In genomic region chr4:117422272-117422671, GRCh38 we compare ENCODE assay signal across 29 cellular contexts.
"Had no signal": no experiment of that assay in that cellular context is flagged by ENCODE, and none has a peak within 500 bp of the region (broad histone marks: within the 10 kb centered on the region; RNA-seq: fewer than 3 reads in every experiment).

No MANE protein-coding gene starts in this region.

- H3K4me3 Mint-ChIP-seq: activated B cell treated with CpG ODN at 0.5 μM for 24 hours; activated CD8-positive, alpha-beta memory T cell treated with anti-CD3 and anti-CD28 coated beads, Interleukin-2, amount 10 ng/mL, durations not matched to agents 7 days and 5 days; activated CD8-positive, alpha-beta T cell treated with anti-CD3 and anti-CD28 coated beads for 36 hours; activated naive CD4-positive, alpha-beta T cell treated with anti-CD3 and anti-CD28 coated beads for 36 hours; activated naive CD4-positive, alpha-beta T cell treated with anti-CD3 and anti-CD28 coated beads, Interleukin-2, amount 50 U/mL, for 24 hours; activated naive CD8-positive, alpha-beta T cell treated with anti-CD3 and anti-CD28 coated beads, Interleukin-2, amount 10 ng/mL, durations not matched to agents 7 days and 5 days; activated T-helper 1 cell treated with anti-CD3 and anti-CD28 coated beads, Interleukin-12 subunit alpha, Interleukin-12 subunit beta, Interleukin-2, Interleukin-4 antibody, amounts not matched to agents 30 ng/mL and 10 ng/mL and 1 ng/mL, durations not matched to agents 14 hours and 24 hours and 36 hours; brain; T-helper 17 cell; T-helper 2 cell treated with Interferon-gamma antibody and Interleukin-4, amounts not matched to agents 5 μg/mL and 100 μg/mL, for 36 hours had no signal

- H3K27ac Mint-ChIP-seq: activated B cell treated with CpG ODN at 0.5 μM for 24 hours; activated CD8-positive, alpha-beta memory T cell treated with anti-CD3 and anti-CD28 coated beads, Interleukin-2, amount 10 ng/mL, durations not matched to agents 7 days and 5 days; activated CD8-positive, alpha-beta T cell treated with anti-CD3 and anti-CD28 coated beads for 36 hours; activated naive CD4-positive, alpha-beta T cell treated with anti-CD3 and anti-CD28 coated beads for 36 hours; activated naive CD4-positive, alpha-beta T cell treated with anti-CD3 and anti-CD28 coated beads, Interleukin-2, amount 50 U/mL, for 24 hours; activated naive CD8-positive, alpha-beta T cell treated with anti-CD3 and anti-CD28 coated beads, Interleukin-2, amount 10 ng/mL, durations not matched to agents 7 days and 5 days; activated T-helper 1 cell treated with anti-CD3 and anti-CD28 coated beads, Interleukin-12 subunit alpha, Interleukin-12 subunit beta, Interleukin-2, Interleukin-4 antibody, amounts not matched to agents 30 ng/mL and 10 ng/mL and 1 ng/mL, durations not matched to agents 14 hours and 24 hours and 36 hours; activated T-helper 2 cell treated with anti-CD3 and anti-CD28 coated beads, Interferon-gamma antibody, Interleukin-2, Interleukin-4, amounts not matched to agents 10 μg/mL and 5 μg/mL and 100 μg/mL, durations not matched to agents 14 hours and 24 hours and 36 hours; brain; T-helper 17 cell; T-helper 2 cell treated with Interferon-gamma antibody and Interleukin-4, amounts not matched to agents 5 μg/mL and 100 μg/mL, for 36 hours had no signal

- DNase-seq: activated B cell treated with CpG ODN at 0.5 μM for 24 hours; activated CD4-positive, alpha-beta T cell treated with anti-CD3 and anti-CD28 coated beads for 48 hours; activated CD4-positive, alpha-beta T cell treated with anti-CD3 and anti-CD28 coated beads, Interleukin-2, amount 50 U/mL, for 1 hour; activated CD4-positive, alpha-beta T cell treated with anti-CD3 and anti-CD28 coated beads, Interleukin-2, amount 50 U/mL, for 48 hours; activated CD8-positive, alpha-beta memory T cell treated with anti-CD3 and anti-CD28 coated beads, Interleukin-2, amount 10 ng/mL, durations not matched to agents 7 days and 5 days; activated CD8-positive, alpha-beta memory T cell treated with anti-CD3 and anti-CD28 coated beads, Interleukin-2, amount 50 U/mL, for 4 hours; activated CD8-positive, alpha-beta T cell treated with anti-CD3 and anti-CD28 coated beads for 36 hours; activated effector memory CD4-positive, alpha-beta T cell treated with anti-CD3 and anti-CD28 coated beads, Interleukin-2, amount 50 U/mL, for 16 hours; activated naive CD4-positive, alpha-beta T cell treated with anti-CD3 and anti-CD28 coated beads for 36 hours; activated naive CD8-positive, alpha-beta T cell treated with anti-CD3 and anti-CD28 coated beads, Interleukin-2, amount 10 ng/mL, durations not matched to agents 7 days and 5 days; activated T-cell treated with anti-CD3 and anti-CD28 coated beads, Interleukin-2, amount 50 U/mL, for 1 hour; activated T-cell treated with anti-CD3 and anti-CD28 coated beads, Interleukin-2, amount 50 U/mL, for 48 hours; central memory CD4-positive, alpha-beta T cell; cerebellar nuclear complex; colonic mucosa; effector CD8-positive, alpha-beta T cell; esophagus squamous epithelium; foreskin fibroblast; glutamatergic neuron; heart left ventricle; T-helper 1 cell; T-helper 17 cell; T1000; WERI-Rb-1 had no signal

- H3K27me3 Mint-ChIP-seq: activated B cell treated with CpG ODN at 0.5 μM for 24 hours; activated CD8-positive, alpha-beta memory T cell treated with anti-CD3 and anti-CD28 coated beads, Interleukin-2, amount 10 ng/mL, durations not matched to agents 7 days and 5 days; activated CD8-positive, alpha-beta T cell treated with anti-CD3 and anti-CD28 coated beads for 36 hours; activated naive CD4-positive, alpha-beta T cell treated with anti-CD3 and anti-CD28 coated beads, Interleukin-2, amount 50 U/mL, for 24 hours; activated naive CD8-positive, alpha-beta T cell treated with anti-CD3 and anti-CD28 coated beads, Interleukin-2, amount 10 ng/mL, durations not matched to agents 7 days and 5 days; brain; T-helper 17 cell had no signal

- H3K36me3 Mint-ChIP-seq: activated CD8-positive, alpha-beta memory T cell treated with anti-CD3 and anti-CD28 coated beads, Interleukin-2, amount 10 ng/mL, durations not matched to agents 7 days and 5 days; activated naive CD4-positive, alpha-beta T cell treated with anti-CD3 and anti-CD28 coated beads, Interleukin-2, amount 50 U/mL, for 24 hours; activated naive CD8-positive, alpha-beta T cell treated with anti-CD3 and anti-CD28 coated beads, Interleukin-2, amount 10 ng/mL, durations not matched to agents 7 days and 5 days; brain had no signal

- H3K4me1 Mint-ChIP-seq: activated B cell treated with CpG ODN at 0.5 μM for 24 hours; activated CD8-positive, alpha-beta memory T cell treated with anti-CD3 and anti-CD28 coated beads, Interleukin-2, amount 10 ng/mL, durations not matched to agents 7 days and 5 days; activated naive CD4-positive, alpha-beta T cell treated with anti-CD3 and anti-CD28 coated beads, Interleukin-2, amount 50 U/mL, for 24 hours; activated naive CD8-positive, alpha-beta T cell treated with anti-CD3 and anti-CD28 coated beads, Interleukin-2, amount 10 ng/mL, durations not matched to agents 7 days and 5 days; brain; T-helper 17 cell had no signal

- H3K9me3 Mint-ChIP-seq: activated naive CD4-positive, alpha-beta T cell treated with anti-CD3 and anti-CD28 coated beads for 36 hours; activated naive CD4-positive, alpha-beta T cell treated with anti-CD3 and anti-CD28 coated beads, Interleukin-2, amount 50 U/mL, for 24 hours; activated naive CD8-positive, alpha-beta T cell treated with anti-CD3 and anti-CD28 coated beads, Interleukin-2, amount 10 ng/mL, durations not matched to agents 7 days and 5 days; activated T-helper 1 cell treated with anti-CD3 and anti-CD28 coated beads, Interleukin-12 subunit alpha, Interleukin-12 subunit beta, Interleukin-2, Interleukin-4 antibody, amounts not matched to agents 30 ng/mL and 10 ng/mL and 1 ng/mL, durations not matched to agents 14 hours and 24 hours and 36 hours; activated T-helper 2 cell treated with anti-CD3 and anti-CD28 coated beads, Interferon-gamma antibody, Interleukin-2, Interleukin-4, amounts not matched to agents 10 μg/mL and 5 μg/mL and 100 μg/mL, durations not matched to agents 14 hours and 24 hours and 36 hours; brain; T-helper 2 cell treated with Interferon-gamma antibody and Interleukin-4, amounts not matched to agents 5 μg/mL and 100 μg/mL, for 36 hours had no signal
